ENCODE assay signal across 27 cellular contexts in the genomic region with DNA sequence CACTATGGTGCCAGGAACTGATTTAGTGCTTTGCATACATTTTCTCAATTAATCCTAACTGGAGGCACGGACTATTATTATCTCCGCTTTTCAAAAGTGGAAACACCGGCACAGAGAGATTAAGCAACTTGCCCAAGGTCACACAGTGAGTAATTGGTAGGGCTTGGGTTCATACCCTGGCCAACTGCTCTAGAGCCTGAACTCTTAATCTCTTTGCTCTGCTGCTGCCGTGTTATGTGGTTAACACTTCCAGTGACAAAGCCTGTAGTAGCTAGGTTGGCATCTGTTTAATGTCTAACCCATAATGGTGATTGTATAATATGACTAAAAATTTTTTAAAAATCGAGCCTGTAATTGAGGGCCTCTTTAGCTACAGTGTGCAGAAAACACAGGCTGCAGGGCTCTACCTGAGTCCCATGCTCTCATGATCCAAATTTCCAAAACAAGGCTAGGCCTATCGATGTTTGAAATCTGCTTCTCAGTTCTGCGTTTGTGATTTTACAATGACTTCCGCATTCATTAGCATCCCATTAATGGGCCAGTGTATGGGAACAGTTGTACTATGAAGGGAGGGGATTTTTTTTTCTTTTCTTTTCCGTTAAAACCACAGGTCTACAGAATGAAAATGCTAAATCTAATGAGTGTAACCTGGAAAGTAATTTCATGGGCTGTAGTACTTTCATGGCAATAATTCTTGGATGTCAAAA.
DNase-seq lines count a peak whose midpoint lies in the region; ATAC-seq, FAIRE-seq and TF ChIP-seq lines count a peak whose summit lies in the region.
"Had no signal": no experiment of that assay in that cellular context is flagged by ENCODE, and none has a peak within 500 bp of the region (broad histone marks: within the 10 kb centered on the region; RNA-seq: fewer than 3 reads in every experiment).

No MANE protein-coding gene starts in this region.

- H3K27me3 Mint-ChIP-seq in T-cell: no peaks in the 10 kb centered on the region
- H3K27me3 Mint-ChIP-seq in natural killer cell treated with Interleukin-12 subunit alpha and Interleukin-12 subunit beta and Interleukin-15 and Interleukin-18, amount 100 ng/mL, for 72 hours: peaks cover 2 to 10% of the 10 kb centered on the region in 2 donors
- H3K27me3 Mint-ChIP-seq: activated naive CD8-positive, alpha-beta T cell treated with anti-CD3 and anti-CD28 coated beads, Interleukin-2, amount 10 ng/mL, durations not matched to agents 7 days and 5 days had no signal

- H3K9ac ChIP-seq in Karpas-422 (ENCODE audit: low read length) (no peak overlapping the region), K562 (ENCODE audit: insufficient read depth in 1 of 2, low read depth in 2 of 2, low read length in 2 of 2) (no peak overlapping the region), skeletal muscle tissue (ENCODE audit: low read depth in 1 of 3, low read length in 3 of 3) (peak overlapping the region; percentile 17 to 26 (median 22))
- H3K9ac ChIP-seq: GM23248 had no signal

- CTCF ChIA-PET in K562 (lab: Yijun Ruan, JAX; ENCODE audit: low intra/inter-chr PET ratio) (no interaction called here), T-cell (lab: Charles Lee) (no interaction called here)

- H3K9me2 ChIP-seq in Karpas-422 (replicated peaks; ENCODE audit: insufficient read depth, low read length): no peaks in the 10 kb centered on the region

- H3K9me3 ChIP-seq in Karpas-422 (ENCODE audit: low read length) (0 out of 2 replicates have a peak, but pooled peaks cover 2% of the 10 kb centered on the region), K562 (replicated peaks; ENCODE audit: control insufficient read depth, insufficient read depth, low read depth, low read length) (no peaks in the 10 kb centered on the region; the same call in 1 of the 2 replicates), skeletal muscle tissue (ENCODE audit: control insufficient read depth in 3 of 3, low read length in 3 of 3) (no peaks in the 10 kb centered on the region)
- H3K9me3 ChIP-seq: breast epithelium had no signal

- H3K4me1 Mint-ChIP-seq in T-cell: no peaks in the 10 kb centered on the region
- H3K4me1 Mint-ChIP-seq in natural killer cell treated with Interleukin-12 subunit alpha and Interleukin-12 subunit beta and Interleukin-15 and Interleukin-18, amount 100 ng/mL, for 72 hours (ENCODE audit: low read depth in 2 of 2): no peaks in the 10 kb centered on the region
- H3K4me1 Mint-ChIP-seq: activated naive CD8-positive, alpha-beta T cell treated with anti-CD3 and anti-CD28 coated beads, Interleukin-2, amount 10 ng/mL, durations not matched to agents 7 days and 5 days; B cell; IgD-negative memory B cell; memory B cell; naive thymus-derived CD4-positive, alpha-beta T cell had no signal

- H3K36me3 ChIP-seq in Karpas-422 (ENCODE audit: insufficient read depth, low read length) (peaks cover 3% of the 10 kb centered on the region; the same call in 1 of the 2 replicates), K562 (ENCODE audit: control insufficient read depth, insufficient read depth, low read length) (no peaks in the 10 kb centered on the region), skeletal muscle tissue (ENCODE audit: control insufficient read depth in 3 of 3, insufficient read depth in 3 of 3, low read length in 3 of 3) (no peaks in the 10 kb centered on the region)
- H3K36me3 ChIP-seq: breast epithelium had no signal

- H2AFZ ChIP-seq in Karpas-422 (ENCODE audit: low read length): 0 out of 2 replicates have a peak overlapping the region, but pooled peaks have one; percentile 46
- H2AFZ ChIP-seq in K562 (ENCODE audit: low read depth, low read length): no peak overlapping the region
- H2AFZ ChIP-seq: GM23248 had no signal

- peaks cover 0 to 12% (median 4%) of the 10 kb centered on the region in 3 donors for H3K9me3 Mint-ChIP-seq in T-cell
- H3K9me3 Mint-ChIP-seq in natural killer cell treated with Interleukin-12 subunit alpha and Interleukin-12 subunit beta and Interleukin-15 and Interleukin-18, amount 100 ng/mL, for 72 hours: no peaks in the 10 kb centered on the region
- H3K9me3 Mint-ChIP-seq: activated naive CD8-positive, alpha-beta T cell treated with anti-CD3 and anti-CD28 coated beads, Interleukin-2, amount 10 ng/mL, durations not matched to agents 7 days and 5 days had no signal

- no peak for FAIRE-seq in K562 (lab: Jason Lieb, UNC)
- FAIRE-seq in urothelium cell line (lab: Jason Lieb, UNC): no peak
- FAIRE-seq: endometrium had no signal

- H4K20me1 ChIP-seq in Karpas-422 (ENCODE audit: insufficient read depth, low read depth, low read length): no peaks in the 10 kb centered on the region
- H4K20me1 ChIP-seq in K562 (replicated peaks; ENCODE audit: control insufficient read depth, insufficient read depth, low read length): no peaks in the 10 kb centered on the region

- no peak for TF ChIP-seq RAD21 in K562 (CRISPR knock-in tag; conservative IDR thresholded peaks at IDR 0.05 in 1 of 2, IDR thresholded peaks at IDR 0.05 in 1 of 2)

- no peak for TF ChIP-seq POLR2A in K562 (conservative IDR thresholded peaks at IDR 0.05)

- TF ChIP-seq CTCF in K562 (IDR thresholded peaks at IDR 0.05 in 2 of 3, conservative IDR thresholded peaks at IDR 0.05 in 1 of 3; ENCODE audit: insufficient read depth in 2 of 3, low read depth in 1 of 3, low read length in 3 of 3): no peak

- ATAC-seq in K562 (no peak), left ventricle myocardium superior (peak; percentile 65), T-cell (replicated peaks in 1 of 4) (no peak)
- ATAC-seq in natural killer cell treated with Interleukin-12 subunit alpha and Interleukin-12 subunit beta and Interleukin-15 and Interleukin-18, amount 100 ng/mL, for 72 hours: no peak
- ATAC-seq: naive thymus-derived CD4-positive, alpha-beta T cell had no signal

- no peaks in the 10 kb centered on the region for H3K9me1 ChIP-seq in K562 (ENCODE audit: control insufficient read depth, insufficient read depth, low read length)

- H3K79me2 ChIP-seq in Karpas-422 (ENCODE audit: low read length) (no peaks in the 10 kb centered on the region), K562 (ENCODE audit: control insufficient read depth, insufficient read depth, low read length) (no peaks in the 10 kb centered on the region)

- BruUV-seq in K562 (replicated peaks; lab: Mats Ljungman, UMichigan): no TSS peak

- H3K4me2 ChIP-seq in Karpas-422 (ENCODE audit: low read depth, low read length, poor library complexity, severe bottlenecking) (no peak overlapping the region), K562 (ENCODE audit: insufficient read depth, low read length) (no peak overlapping the region)
- H3K4me2 ChIP-seq: smooth muscle cell had no signal

- no peaks in the 10 kb centered on the region for H3K36me3 Mint-ChIP-seq in T-cell
- peaks cover 6% of the 10 kb centered on the region for H3K36me3 Mint-ChIP-seq in natural killer cell treated with Interleukin-12 subunit alpha and Interleukin-12 subunit beta and Interleukin-15 and Interleukin-18, amount 100 ng/mL, for 72 hours
- H3K36me3 Mint-ChIP-seq: IgD-negative memory B cell, memory B cell had no signal

- H3K27ac Mint-ChIP-seq in T-cell: no peak overlapping the region
- H3K27ac Mint-ChIP-seq in natural killer cell treated with Interleukin-12 subunit alpha and Interleukin-12 subunit beta and Interleukin-15 and Interleukin-18, amount 100 ng/mL, for 72 hours: no peak overlapping the region
- H3K27ac Mint-ChIP-seq: activated naive CD8-positive, alpha-beta T cell treated with anti-CD3 and anti-CD28 coated beads, Interleukin-2, amount 10 ng/mL, durations not matched to agents 7 days and 5 days; B cell; IgD-negative memory B cell; memory B cell; naive thymus-derived CD4-positive, alpha-beta T cell had no signal

- H3K4me3 ChIP-seq in Karpas-422 (ENCODE audit: low read length) (no peak overlapping the region), K562 (no peak overlapping the region), skeletal muscle tissue (ENCODE audit: low read length in 3 of 3) (peak overlapping the region in 1 of 3 donors; percentile 1)
- H3K4me3 ChIP-seq: breast epithelium, GM23248, smooth muscle cell had no signal

- no peak overlapping the region for H3K27ac ChIP-seq in Karpas-422 (ENCODE audit: low read length)
- H3K27ac ChIP-seq in K562 (ENCODE audit: extremely low read depth, low read depth, low read length): no peak overlapping the region
- H3K27ac ChIP-seq in skeletal muscle tissue (ENCODE audit: low read depth, low read length): peak overlapping the region; percentile 81
- H3K27ac ChIP-seq: breast epithelium, GM23248, HL-60 had no signal

- H3K4me1 ChIP-seq in Karpas-422 (ENCODE audit: low read length) (peaks cover 9% of the 10 kb centered on the region), K562 (replicated peaks in 1 of 2; ENCODE audit: control insufficient read depth in 2 of 2, insufficient read depth in 2 of 2, low read length in 2 of 2) (no peaks in the 10 kb centered on the region; a peak in 2 of 5 replicates), skeletal muscle tissue (ENCODE audit: control insufficient read depth in 3 of 3, insufficient read depth in 3 of 3, low read length in 3 of 3) (peaks cover 19 to 29% (median 28%) of the 10 kb centered on the region in 3 donors)
- H3K4me1 ChIP-seq: breast epithelium had no signal

- in situ Hi-C loops in K562 (cut with MboI): loop anchor here (10.0 kb wide), 1 partner anchor 675 kb away; no protein-coding TSS in a partner anchor

- TF ChIP-seq EP300 in K562 (IDR thresholded peaks at IDR 0.05; ENCODE audit: low read length): no peak

- POLR2A ChIA-PET in K562 (lab: Yijun Ruan, JAX) (interaction anchor here (0.6 to 1.4 kb wide), 2 partner anchors 11 to 66 kb away, joined by 3 to 8 read pairs; no protein-coding TSS in a partner anchor), T-cell (lab: Charles Lee) (no interaction called here)

- intact Hi-C loops in K562 (cut with micrococcal nuclease) (no loop called here), left ventricle myocardium superior (cut with micrococcal nuclease) (no loop called here)

- no peak overlapping the region for H3K4me3 Mint-ChIP-seq in T-cell
- no peak overlapping the region for H3K4me3 Mint-ChIP-seq in natural killer cell treated with Interleukin-12 subunit alpha and Interleukin-12 subunit beta and Interleukin-15 and Interleukin-18, amount 100 ng/mL, for 72 hours
- H3K4me3 Mint-ChIP-seq: activated naive CD8-positive, alpha-beta T cell treated with anti-CD3 and anti-CD28 coated beads, Interleukin-2, amount 10 ng/mL, durations not matched to agents 7 days and 5 days; B cell; IgD-negative memory B cell; memory B cell; naive thymus-derived CD4-positive, alpha-beta T cell had no signal

- DNase-seq in Karpas-422 (no peak), K562 (ENCODE audit: extremely low read depth in 1 of 4, low spot score in 3 of 4) (no peak), left ventricle myocardium superior (no peak), urothelium cell line (ENCODE audit: low spot score) (no peak), T-cell (no peak)
- DNase-seq in stimulated activated CD4-positive, alpha-beta T cell treated with anti-CD3 and anti-CD28 coated beads, Interleukin-1b, Interleukin-23, amount 100 ng/mL, for 48 hours: no peak
- no peak for DNase-seq in natural killer cell treated with Interleukin-12 subunit alpha and Interleukin-12 subunit beta and Interleukin-15 and Interleukin-18, amount 100 ng/mL, for 72 hours (ENCODE audit: low spot score)
- DNase-seq: activated CD8-positive, alpha-beta memory T cell treated with anti-CD3 and anti-CD28 coated beads, Interleukin-2, amount 50 U/mL, for 4 hours; activated naive CD8-positive, alpha-beta T cell treated with anti-CD3 and anti-CD28 coated beads, Interleukin-2, amount 10 ng/mL, durations not matched to agents 7 days and 5 days; cortex of kidney; GM23248; hippocampal formation; islet precursor cell; MM.1S; naive thymus-derived CD4-positive, alpha-beta T cell; NCI-H748 treated with DMSO at 0.1 percent for 48 hours; OCI-M1; SHP77 treated with DMSO at 0.1 percent for 48 hours; stimulated activated CD4-positive, alpha-beta T cell treated with anti-CD3 and anti-CD28 coated beads, Interleukin-4, amount 100 ng/mL, for 1 hour had no signal

- 55% methylated on average over 9 of the region's 9 CpGs for WGBS in K562 (ENCODE audit: insufficient coverage, low coverage, missing lambda C conversion rate)

- H3K27me3 ChIP-seq in Karpas-422 (ENCODE audit: low read length): peaks cover 2% of the 10 kb centered on the region; the same call in 1 of the 2 replicates
- H3K27me3 ChIP-seq in K562 (ENCODE audit: control insufficient read depth in 2 of 2, insufficient read depth in 2 of 2, low read length in 2 of 2): no peaks in the 10 kb centered on the region
- H3K27me3 ChIP-seq in skeletal muscle tissue (ENCODE audit: control insufficient read depth in 3 of 3, insufficient read depth in 3 of 3, low read length in 3 of 3): no peaks in the 10 kb centered on the region
- H3K27me3 ChIP-seq: breast epithelium had no signal

Comparison
In these comparisons a context has a peak if more than half of its experiments do, and no peak if none do; other contexts are left out.
1. H3K9ac ChIP-seq: peak in skeletal muscle tissue (3 of 3); none in Karpas-422 (single experiment) and K562 (0 of 2).